ENCODE assay signal across 8 cellular contexts in the genomic region with DNA sequence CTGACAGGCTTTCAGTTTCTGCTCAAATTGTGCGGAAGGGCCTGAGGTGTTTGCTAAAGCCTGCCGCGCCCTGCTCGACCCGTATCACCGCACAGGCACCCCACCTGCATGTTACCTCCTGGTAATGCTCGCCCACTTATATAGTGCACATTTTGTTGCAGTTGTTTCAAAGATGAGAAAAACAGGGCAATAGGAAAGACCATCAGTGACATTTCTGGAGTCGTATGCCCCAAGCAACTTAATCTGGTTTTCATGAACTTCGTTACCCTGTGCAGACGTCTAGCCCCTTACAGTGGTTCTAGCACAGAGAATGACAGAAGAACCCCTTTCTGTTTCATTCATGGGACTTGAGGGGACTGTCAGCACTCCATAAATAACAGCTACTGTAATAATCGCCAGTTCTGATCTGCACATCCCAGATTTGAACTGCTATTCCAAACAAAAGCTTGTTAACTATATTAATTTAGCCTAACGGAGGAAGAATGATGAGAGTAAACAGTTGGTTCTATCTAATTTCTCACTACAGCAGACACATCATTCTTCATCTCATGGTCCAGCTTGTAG. TPM values are rescaled to one million over a fixed set of nuclear protein-coding genes. Genes with fewer than 3 reads are reported as not detected.
DNase-seq lines count a peak whose midpoint lies in the region; ATAC-seq and TF ChIP-seq lines count a peak whose summit lies in the region.

No MANE protein-coding gene starts in this region.

- ATAC-seq in GM21423 (IDR thresholded peaks at IDR 0.05; ENCODE audit: unreplicated experiment) (peak; percentile 17), naive B cell (ENCODE audit: low read depth in 2 of 2) (peak; percentile 11 to 12), left lobe of liver (no peak)
- peak; percentile 4 for ATAC-seq in central memory CD8-positive, alpha-beta T cell (replicated peaks; ENCODE audit: extremely low read depth, poor library complexity, severe bottlenecking)

- no peaks in the 10 kb centered on the region for H3K9me3 Mint-ChIP-seq in Calu3 (ENCODE audit: low read depth, unreplicated experiment)
- H3K9me3 Mint-ChIP-seq in central memory CD8-positive, alpha-beta T cell, result no peaks in the 10 kb centered on the region
- peaks cover 0 to 4% (median 0%) of the 10 kb centered on the region in 7 donors for H3K9me3 Mint-ChIP-seq in naive B cell

- peak overlapping the region; percentile 80 for H3K4me3 ChIP-seq in HUES48 (ENCODE audit: low read depth, low read length)

- H3K4me1 Mint-ChIP-seq in Calu3 (ENCODE audit: low read depth, unreplicated experiment) (peaks cover 29% of the 10 kb centered on the region), naive B cell (peaks cover 21 to 33% (median 25%) of the 10 kb centered on the region in 3 donors)
- peaks cover 42% of the 10 kb centered on the region for H3K4me1 Mint-ChIP-seq in central memory CD8-positive, alpha-beta T cell

- CTCF ChIA-PET in Calu3 (lab: Charles Lee), result interaction anchor here (0.5 to 0.7 kb wide), 2 partner anchors 95 to 96 kb away, joined by 3 to 5 read pairs; no protein-coding TSS in a partner anchor

- H3K27ac Mint-ChIP-seq in Calu3 (ENCODE audit: unreplicated experiment), result no peak overlapping the region
- H3K27ac Mint-ChIP-seq in central memory CD8-positive, alpha-beta T cell (ENCODE audit: low read depth), result peak overlapping the region; percentile 92
- peak overlapping the region; percentile 82 to 99 (median 94) for H3K27ac Mint-ChIP-seq in naive B cell

- peaks cover 8% of the 10 kb centered on the region; the same call in 1 of the 2 replicates for H3K27me3 ChIP-seq in HUES48 (ENCODE audit: control insufficient read depth, insufficient read depth, low read length)

- H3K27ac ChIP-seq in HUES48 (ENCODE audit: low read depth, low read length), result peak overlapping the region; percentile 58

- intact Hi-C loops in Calu3 (cut with micrococcal nuclease; ENCODE audit: unreplicated experiment), result no loop called here

- no peak overlapping the region for H3K9ac ChIP-seq in HUES48 (ENCODE audit: low read depth, low read length)

- DNase-seq in Calu3 (no peak), naive B cell (no peak), left lobe of liver (ENCODE audit: low spot score) (no peak), midbrain (lab: John Stamatoyannopoulos, UW) (no peak), superior temporal gyrus (ENCODE audit: extremely low spot score) (no peak)
- DNase-seq in central memory CD8-positive, alpha-beta T cell (ENCODE audit: low spot score in 2 of 2), result no peak

- H3K4me1 ChIP-seq in HUES48 (ENCODE audit: control insufficient read depth, insufficient read depth, low read length), result peaks cover 17% of the 10 kb centered on the region

- no peak for TF ChIP-seq CTCF in Calu3 (IDR thresholded peaks at IDR 0.05; ENCODE audit: unreplicated experiment)

- peak overlapping the region; percentile 59 for H3K4me3 Mint-ChIP-seq in Calu3 (ENCODE audit: low read depth, unreplicated experiment)
- peak overlapping the region; percentile 71 for H3K4me3 Mint-ChIP-seq in central memory CD8-positive, alpha-beta T cell
- H3K4me3 Mint-ChIP-seq in naive B cell, result peak overlapping the region; percentile 62 to 98 (median 95)

- peaks cover 19% of the 10 kb centered on the region for H3K36me3 ChIP-seq in HUES48 (ENCODE audit: control insufficient read depth, insufficient read depth, low read length)

- H3K36me3 Mint-ChIP-seq in Calu3 (ENCODE audit: insufficient read depth, unreplicated experiment) (peaks cover 25% of the 10 kb centered on the region), naive B cell (peaks cover 5 to 6% of the 10 kb centered on the region in 2 donors)
- peaks cover 20% of the 10 kb centered on the region for H3K36me3 Mint-ChIP-seq in central memory CD8-positive, alpha-beta T cell (ENCODE audit: insufficient read depth)

- H3K9me3 ChIP-seq in HUES48 (ENCODE audit: control insufficient read depth, insufficient read depth, low read length), result no peaks in the 10 kb centered on the region

- no TSS peak for BruUV-seq in Calu3 (replicated peaks; lab: Mats Ljungman, UMichigan)

- no peaks in the 10 kb centered on the region for H3K27me3 Mint-ChIP-seq in Calu3 (ENCODE audit: unreplicated experiment)
- H3K27me3 Mint-ChIP-seq in central memory CD8-positive, alpha-beta T cell, result peaks cover 2% of the 10 kb centered on the region
- peaks cover 9 to 20% (median 12%) of the 10 kb centered on the region in 3 donors for H3K27me3 Mint-ChIP-seq in naive B cell

RNA-seq across cellular contexts. Expression of a gene that starts 0.9 kb away (rescaled TPM):
- total RNA-seq in Calu3 (2022) (65.3 and 69.1 TPM in 2 replicates), left lobe of liver (56.9 TPM)
- 100 to 1,000 TPM in 3 of 6 donors, 10 to 100 TPM in 3; 84.2 to 141 (median 97.0) TPM for polyA plus RNA-seq in naive B cell (ENCODE audit: low read depth in 6 of 6)
